ENCODE assay signal across 17 cellular contexts in genomic region chr16:28915181-28915580, GRCh38. TPM values are rescaled to one million over a fixed set of nuclear protein-coding genes. Genes with fewer than 3 reads are reported as not detected.
DNase-seq lines count a peak whose midpoint lies in the region; ATAC-seq, FAIRE-seq and TF ChIP-seq lines count a peak whose summit lies in the region.
"Had no signal": no experiment of that assay in that cellular context is flagged by ENCODE, and none has a peak within 500 bp of the region (broad histone marks: within the 10 kb centered on the region; RNA-seq: fewer than 3 reads in every experiment).

No MANE protein-coding gene starts in this region.

- no peaks in the 10 kb centered on the region for H3K79me2 ChIP-seq in endothelial cell of umbilical vein (ENCODE audit: control insufficient read depth, insufficient read depth, low read length)
- no peaks in the 10 kb centered on the region for H3K79me2 ChIP-seq in osteoblast (ENCODE audit: insufficient read depth, low read length)

- POLR2A ChIA-PET in RWPE1 (lab: Yijun Ruan, JAX; ENCODE audit: low non-redundant PET) = no interaction called here
- POLR2A ChIA-PET in endothelial cell of umbilical vein (lab: Charles Lee) = interaction anchor here (0.7 kb wide), 1 partner anchor 29 kb away, joined by 3 read pairs; no protein-coding TSS in a partner anchor

- TF ChIP-seq CTCF in RWPE1 (conservative IDR thresholded peaks at IDR 0.05; ENCODE audit: low read depth) (no peak), endothelial cell of umbilical vein (IDR thresholded peaks at IDR 0.05; ENCODE audit: extremely low read depth in 1 of 2, insufficient read depth in 1 of 2, low read depth in 1 of 2, low read length in 2 of 2) (no peak), osteoblast (IDR thresholded peaks at IDR 0.05; ENCODE audit: extremely low read depth, low read depth, low read length) (no peak)

- H3K9ac ChIP-seq in endothelial cell of umbilical vein (replicated peaks; ENCODE audit: extremely low read depth, insufficient read depth, low read length) = no peak overlapping the region

- H3K4me2 ChIP-seq in endothelial cell of umbilical vein (ENCODE audit: insufficient read depth, low read length) (no peak overlapping the region), osteoblast (ENCODE audit: insufficient read depth, low read length) (no peak overlapping the region)
- H3K4me2 ChIP-seq: BLaER1 treated with 17β-estradiol and CSF1 and Interleukin-3, amounts not matched to agents 10 nM and 100 nM had no signal

- peak; percentile 63 for FAIRE-seq in endothelial cell of umbilical vein (lab: Jason Lieb, UNC)
- no peak for FAIRE-seq in HTR-8/SVneo (lab: Jason Lieb, UNC)

- no peaks in the 10 kb centered on the region for H3K27me3 ChIP-seq in endothelial cell of umbilical vein (ENCODE audit: control insufficient read depth in 2 of 2, insufficient read depth in 2 of 2, low read length in 2 of 2)
- H3K27me3 ChIP-seq in osteoblast (ENCODE audit: insufficient read depth, low read length) = no peaks in the 10 kb centered on the region
- H3K27me3 ChIP-seq: BLaER1 treated with 17β-estradiol and CSF1 and Interleukin-3, amounts not matched to agents 10 nM and 100 nM; Peyer's patch had no signal

- intact Hi-C loops in endothelial cell of umbilical vein (cut with micrococcal nuclease) = no loop called here

- no peak for ATAC-seq in HG03175 (IDR thresholded peaks at IDR 0.05; ENCODE audit: unreplicated experiment)

- H2AFZ ChIP-seq in endothelial cell of umbilical vein (ENCODE audit: low read depth, low read length) = no peak overlapping the region
- no peak overlapping the region for H2AFZ ChIP-seq in osteoblast (ENCODE audit: low read length)

- H3K27ac ChIP-seq in RWPE1 = 0 out of 2 replicates have a peak overlapping the region, but pooled peaks have one; percentile 11
- H3K27ac ChIP-seq in endothelial cell of umbilical vein (ENCODE audit: insufficient read depth, low read depth, low read length) = no peak overlapping the region
- no peak overlapping the region for H3K27ac ChIP-seq in osteoblast (ENCODE audit: low read depth, low read length)
- H3K27ac ChIP-seq: Peyer's patch had no signal

- no TSS peak for BruUV-seq in endothelial cell of umbilical vein (replicated peaks; lab: Mats Ljungman, UMichigan)

- H4K20me1 ChIP-seq in endothelial cell of umbilical vein (replicated peaks; ENCODE audit: control insufficient read depth, extremely low read depth, insufficient read depth, low read length) (no peaks in the 10 kb centered on the region), osteoblast (ENCODE audit: insufficient read depth, low read length) (no peaks in the 10 kb centered on the region)

- no peak for TF ChIP-seq POLR2A in endothelial cell of umbilical vein (IDR thresholded peaks at IDR 0.05; ENCODE audit: low read depth, low read length)

- H3K36me3 ChIP-seq in endothelial cell of umbilical vein (ENCODE audit: control insufficient read depth in 2 of 2, extremely low read depth in 1 of 2, insufficient read depth in 2 of 2, low read length in 2 of 2) = peaks cover 0 to 22% of the 10 kb centered on the region in 2 experiments
- peaks cover 27% of the 10 kb centered on the region for H3K36me3 ChIP-seq in osteoblast (ENCODE audit: insufficient read depth, low read length)

- no peaks in the 10 kb centered on the region for H3K9me3 ChIP-seq in endothelial cell of umbilical vein (replicated peaks; ENCODE audit: control insufficient read depth, insufficient read depth, low read length)
- no peaks in the 10 kb centered on the region for H3K9me3 ChIP-seq in osteoblast (ENCODE audit: low read depth, low read length)
- H3K9me3 ChIP-seq: BLaER1 treated with 17β-estradiol and CSF1 and Interleukin-3, amounts not matched to agents 10 nM and 100 nM; Peyer's patch had no signal

- H3K4me3 ChIP-seq in endothelial cell of umbilical vein (replicated peaks in 1 of 3; ENCODE audit: insufficient read depth in 1 of 3, low read depth in 1 of 3, low read length in 3 of 3) (no peak overlapping the region), osteoblast (ENCODE audit: insufficient read depth, low read length) (no peak overlapping the region)
- H3K4me3 ChIP-seq: BLaER1 treated with 17β-estradiol and CSF1 and Interleukin-3, amounts not matched to agents 10 nM and 100 nM; Peyer's patch had no signal

- H3K9me1 ChIP-seq in endothelial cell of umbilical vein (replicated peaks; ENCODE audit: control insufficient read depth, extremely low read depth, insufficient read depth, low read length) = no peaks in the 10 kb centered on the region

- no peaks in the 10 kb centered on the region for H3K4me1 ChIP-seq in endothelial cell of umbilical vein (ENCODE audit: control insufficient read depth, extremely low read depth, insufficient read depth, low read length)
- no peaks in the 10 kb centered on the region for H3K4me1 ChIP-seq in osteoblast (ENCODE audit: insufficient read depth, low read length)
- H3K4me1 ChIP-seq: Peyer's patch had no signal

- CTCF ChIA-PET in RWPE1 (lab: Yijun Ruan, JAX) (interaction anchor here (0.6 kb wide), 1 partner anchor 1924 kb away, joined by 3 read pairs; no protein-coding TSS in a partner anchor), endothelial cell of umbilical vein (lab: Charles Lee) (interaction anchor here (1.7 to 1.9 kb wide), 2 partner anchors 21 to 30 kb away, joined by 3 to 5 read pairs; no protein-coding TSS in a partner anchor)

- DNase-seq in GM04503 (ENCODE audit: low read depth) (peak; percentile 47), RWPE1 (ENCODE audit: low spot score) (no peak), endothelial cell of umbilical vein (ENCODE audit: low read depth, low spot score) (peak; percentile 48), osteoblast (ENCODE audit: insufficient read length, low spot score, missing footprints) (peak; percentile 87), occipital lobe (lab: John Stamatoyannopoulos, UW) (no peak), SIG-M5 (lab: John Stamatoyannopoulos, UW) (no peak), HTR-8/SVneo (ENCODE audit: insufficient read length, low spot score) (no peak)
- DNase-seq: activated effector memory CD4-positive, alpha-beta T cell treated with anti-CD3 and anti-CD28 coated beads, Interleukin-2, amount 50 U/mL, for 16 hours; immature natural killer cell; mammary epithelial cell; Peyer's patch; retina; stimulated activated CD4-positive, alpha-beta T cell treated with anti-CD3 and anti-CD28 coated beads, Interleukin-1b, Interleukin-23, amount 100 ng/mL, for 48 hours; T-helper 1 cell had no signal

- dilution Hi-C loops in endothelial cell of umbilical vein (cut with MboI; ENCODE audit: extremely low pct_ligation_motif_present, low sequenced_read_pairs) = no loop called here

RNA-seq across cellular contexts. Expression of gene RABEP2, which starts 9.9 kb away (rescaled TPM):
- 36.0 and 37.4 TPM in 2 replicates for total RNA-seq in endothelial cell of umbilical vein
- polyA plus RNA-seq in endothelial cell of umbilical vein = 25.9 and 27.3 TPM in 2 replicates
- polyA plus RNA-seq in endothelial cell of umbilical vein (2011; cell fraction: cytosol; rRNA removed) = 19.0 and 28.9 TPM in 2 replicates
- polyA plus RNA-seq in endothelial cell of umbilical vein (2011; cell fraction: nucleus; rRNA removed) = 35.6 and 42.8 TPM in 2 replicates
- 15.3 and 19.3 TPM in 2 replicates for polyA plus RNA-seq in endothelial cell of umbilical vein (2012)
- 11.4 and 13.6 TPM in 2 replicates for polyA minus RNA-seq in endothelial cell of umbilical vein
- polyA minus RNA-seq in endothelial cell of umbilical vein (2011; cell fraction: cytosol; rRNA and poly(A)+ RNA removed) = 5.3 TPM
- polyA minus RNA-seq in endothelial cell of umbilical vein (2011; cell fraction: nucleus; rRNA and poly(A)+ RNA removed) = 7.4 and 16.4 TPM in 2 replicates
- 27.4 and 31.5 TPM in 2 replicates for total RNA-seq in osteoblast
- total RNA-seq in occipital lobe = 17.8 TPM

RNA-seq across cellular contexts. Expression of gene CD19, which starts 16.6 kb away (rescaled TPM):
- total RNA-seq in endothelial cell of umbilical vein (not detected in 2 replicates), osteoblast (not detected in 2 replicates), occipital lobe (not detected)
- 0.06 TPM in 2 replicates for polyA plus RNA-seq in endothelial cell of umbilical vein
- 0.03 TPM in 1 of 2 replicates, not detected in the other for polyA plus RNA-seq in endothelial cell of umbilical vein (2011; cell fraction: cytosol; rRNA removed)
- not detected in 2 replicates for polyA plus RNA-seq in endothelial cell of umbilical vein (2011; cell fraction: nucleus; rRNA removed)
- 0.16 TPM in 1 of 2 replicates, not detected in the other for polyA plus RNA-seq in endothelial cell of umbilical vein (2012)
- polyA minus RNA-seq in endothelial cell of umbilical vein = not detected in 2 replicates
- not detected for polyA minus RNA-seq in endothelial cell of umbilical vein (2011; cell fraction: cytosol; rRNA and poly(A)+ RNA removed)
- polyA minus RNA-seq in endothelial cell of umbilical vein (2011; cell fraction: nucleus; rRNA and poly(A)+ RNA removed) = not detected in 2 replicates
- total RNA-seq: mammary epithelial cell, neural crest cell had no signal
- polyA plus RNA-seq: mammary epithelial cell had no signal

RNA-seq across cellular contexts. Expression of gene NFATC2IP, which starts 35.6 kb away (rescaled TPM):
- total RNA-seq in endothelial cell of umbilical vein (64.8 and 69.6 TPM in 2 replicates), osteoblast (18.1 and 20.0 TPM in 2 replicates), occipital lobe (19.8 TPM)
- 60.8 and 64.1 TPM in 2 replicates for polyA plus RNA-seq in endothelial cell of umbilical vein
- polyA plus RNA-seq in endothelial cell of umbilical vein (2011; cell fraction: cytosol; rRNA removed) = 25.0 and 33.6 TPM in 2 replicates
- 251 and 257 TPM in 2 replicates for polyA plus RNA-seq in endothelial cell of umbilical vein (2011; cell fraction: nucleus; rRNA removed)
- 32.1 and 39.0 TPM in 2 replicates for polyA plus RNA-seq in endothelial cell of umbilical vein (2012)
- polyA minus RNA-seq in endothelial cell of umbilical vein = 77.2 and 88.0 TPM in 2 replicates
- 15.9 TPM for polyA minus RNA-seq in endothelial cell of umbilical vein (2011; cell fraction: cytosol; rRNA and poly(A)+ RNA removed)
- 67.1 and 91.5 TPM in 2 replicates for polyA minus RNA-seq in endothelial cell of umbilical vein (2011; cell fraction: nucleus; rRNA and poly(A)+ RNA removed)

RNA-seq across cellular contexts. Expression of gene ATP2A1, which starts 36.9 kb away (rescaled TPM):
- total RNA-seq in endothelial cell of umbilical vein (2.3 and 2.5 TPM in 2 replicates), osteoblast (0.29 and 0.36 TPM in 2 replicates), occipital lobe (0.16 TPM)
- polyA plus RNA-seq in endothelial cell of umbilical vein = 1.2 TPM in 2 replicates
- polyA plus RNA-seq in endothelial cell of umbilical vein (2011; cell fraction: cytosol; rRNA removed) = 0.28 and 0.37 TPM in 2 replicates
- polyA plus RNA-seq in endothelial cell of umbilical vein (2011; cell fraction: nucleus; rRNA removed) = 8.1 and 9.3 TPM in 2 replicates
- polyA plus RNA-seq in endothelial cell of umbilical vein (2012) = 3.7 and 6.1 TPM in 2 replicates
- polyA minus RNA-seq in endothelial cell of umbilical vein = 0.40 and 1.5 TPM in 2 replicates
- polyA minus RNA-seq in endothelial cell of umbilical vein (2011; cell fraction: cytosol; rRNA and poly(A)+ RNA removed) = not detected
- polyA minus RNA-seq in endothelial cell of umbilical vein (2011; cell fraction: nucleus; rRNA and poly(A)+ RNA removed) = 2.6 and 3.6 TPM in 2 replicates

RNA-seq across cellular contexts. Expression of gene SH2B1, which starts 51.5 kb away (rescaled TPM):
- total RNA-seq in endothelial cell of umbilical vein = 55.6 and 56.4 TPM in 2 replicates
- 46.4 and 53.4 TPM in 2 replicates for polyA plus RNA-seq in endothelial cell of umbilical vein
- polyA plus RNA-seq in endothelial cell of umbilical vein (2011; cell fraction: cytosol; rRNA removed) = 24.3 and 32.9 TPM in 2 replicates
- polyA plus RNA-seq in endothelial cell of umbilical vein (2011; cell fraction: nucleus; rRNA removed) = 135 and 157 TPM in 2 replicates
- 31.9 and 39.2 TPM in 2 replicates for polyA plus RNA-seq in endothelial cell of umbilical vein (2012)
- polyA minus RNA-seq in endothelial cell of umbilical vein = 19.9 and 45.9 TPM in 2 replicates
- 21.3 TPM for polyA minus RNA-seq in endothelial cell of umbilical vein (2011; cell fraction: cytosol; rRNA and poly(A)+ RNA removed)
- polyA minus RNA-seq in endothelial cell of umbilical vein (2011; cell fraction: nucleus; rRNA and poly(A)+ RNA removed) = 25.4 and 35.0 TPM in 2 replicates
- total RNA-seq in osteoblast = 14.8 and 17.1 TPM in 2 replicates
- total RNA-seq in occipital lobe = 15.1 TPM

Comparison
In these comparisons a context has a peak if more than half of its experiments do, and no peak if none do; other contexts are left out.
1. DNase-seq: peak in GM04503 (single experiment), endothelial cell of umbilical vein (single experiment) and osteoblast (single experiment); none in RWPE1 (single experiment), occipital lobe (single experiment), SIG-M5 (single experiment) and HTR-8/SVneo (single experiment).